Comparison of ENCODE assay signal across 9 cellular contexts in the genomic region with DNA sequence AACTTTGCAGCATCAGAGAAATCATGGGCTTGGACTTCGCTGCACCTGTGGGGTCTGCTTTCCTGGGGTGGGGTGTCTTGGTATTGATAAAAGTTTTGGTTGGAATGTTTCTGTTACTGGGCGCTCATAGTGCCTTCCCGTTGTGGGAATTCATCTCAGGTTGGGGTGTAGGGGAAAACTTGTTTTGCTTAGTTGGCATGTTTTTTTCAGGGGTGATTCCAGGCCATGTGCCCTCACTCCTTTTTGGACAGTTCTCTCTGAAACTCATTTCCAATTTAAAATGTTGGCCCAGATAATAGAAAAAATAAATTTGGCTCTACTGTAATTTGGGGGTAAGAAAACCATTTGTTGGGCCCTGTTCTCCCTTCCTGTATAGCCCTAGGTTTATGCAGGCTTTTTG. TPM values are rescaled to one million over a fixed set of nuclear protein-coding genes. Genes with fewer than 3 reads are reported as not detected.
A peak's percentile ranks its signal among the peaks of the same experiment; 100 is the strongest.
DNase-seq lines count a peak whose midpoint lies in the region; ATAC-seq and TF ChIP-seq lines count a peak whose summit lies in the region.
"Had no signal": no experiment of that assay in that cellular context is flagged by ENCODE, and none has a peak within 500 bp of the region (broad histone marks: within the 10 kb centered on the region; RNA-seq: fewer than 3 reads in every experiment).

No MANE protein-coding gene starts in this region.

- no peak for TF ChIP-seq CTCF in breast epithelium (IDR thresholded peaks at IDR 0.05)

- intact Hi-C loops in breast epithelium (cut with DNase I; ENCODE audit: low total_unique reads): no loop called here

- TF ChIP-seq POLR2A in breast epithelium (IDR thresholded peaks at IDR 0.05): no peak

- H3K27ac ChIP-seq in breast epithelium (no peak overlapping the region), mucosa of rectum (ENCODE audit: low read depth in 2 of 2, low read length in 2 of 2) (no peak overlapping the region)

- H3K9me3 ChIP-seq in breast epithelium: no peaks in the 10 kb centered on the region
- H3K9me3 ChIP-seq in mucosa of rectum (ENCODE audit: control insufficient read depth in 2 of 2, low read length in 2 of 2): no peaks in the 10 kb centered on the region

- peak overlapping the region; percentile 51 for H3K4me3 Mint-ChIP-seq in stimulated activated naive CD8-positive, alpha-beta T cell treated with anti-CD3 and anti-CD28 coated beads, Interleukin-15, Interleukin-2, amounts not matched to agents 100 ng/mL and 50 ng/mL, for 24 hours

- peak overlapping the region; percentile 61 to 92 (median 82) for H3K4me3 ChIP-seq in breast epithelium
- H3K4me3 ChIP-seq in mucosa of rectum (ENCODE audit: low read length in 2 of 2): peak overlapping the region; percentile 73

- no peak for ATAC-seq in stimulated activated naive CD8-positive, alpha-beta T cell treated with anti-CD3 and anti-CD28 coated beads, Interleukin-15, Interleukin-2, amounts not matched to agents 100 U/mL and 50 U/mL, for 24 hours
- no peak for ATAC-seq in GM18520 (IDR thresholded peaks at IDR 0.05; ENCODE audit: unreplicated experiment)

- H3K36me3 Mint-ChIP-seq in stimulated activated naive CD8-positive, alpha-beta T cell treated with anti-CD3 and anti-CD28 coated beads, Interleukin-15, Interleukin-2, amounts not matched to agents 100 ng/mL and 50 ng/mL, for 24 hours (ENCODE audit: low read depth): no peaks in the 10 kb centered on the region

- H3K9ac ChIP-seq in mucosa of rectum (ENCODE audit: low read depth in 1 of 2, low read length in 2 of 2): peak overlapping the region in 1 of 2 donors; percentile 41

- in situ Hi-C loops in ACHN (cut with HindIII; ENCODE audit: low pct_ligation_motif_present, low pct_unique_long_range_greater_than_20kb, low sequenced_read_pairs): no loop called here

- no peaks in the 10 kb centered on the region for H3K9me3 Mint-ChIP-seq in stimulated activated naive CD8-positive, alpha-beta T cell treated with anti-CD3 and anti-CD28 coated beads, Interleukin-15, Interleukin-2, amounts not matched to agents 100 ng/mL and 50 ng/mL, for 24 hours

- H3K4me1 Mint-ChIP-seq in stimulated activated naive CD8-positive, alpha-beta T cell treated with anti-CD3 and anti-CD28 coated beads, Interleukin-15, Interleukin-2, amounts not matched to agents 100 ng/mL and 50 ng/mL, for 24 hours (ENCODE audit: low read depth): peaks cover 19% of the 10 kb centered on the region

- no peak for DNase-seq in stimulated activated naive CD8-positive, alpha-beta T cell treated with anti-CD3 and anti-CD28 coated beads, Interleukin-15, Interleukin-2, amounts not matched to agents 100 U/mL and 50 U/mL, for 24 hours
- DNase-seq in breast epithelium (ENCODE audit: low spot score in 2 of 2) (no peak), ACHN (no peak)
- no peak for DNase-seq in effector CD4-positive, alpha-beta T cell
- DNase-seq in activated CD4-positive, CD25-positive, alpha-beta regulatory T cell (lab: John Stamatoyannopoulos, UW): no peak
- DNase-seq: effector CD8-positive, alpha-beta T cell had no signal

- no peaks in the 10 kb centered on the region for H3K36me3 ChIP-seq in breast epithelium
- no peaks in the 10 kb centered on the region for H3K36me3 ChIP-seq in mucosa of rectum (ENCODE audit: control insufficient read depth in 2 of 2, insufficient read depth in 2 of 2, low read length in 2 of 2)

- no peaks in the 10 kb centered on the region for H3K27me3 ChIP-seq in breast epithelium
- H3K27me3 ChIP-seq in mucosa of rectum (ENCODE audit: control insufficient read depth in 2 of 2, insufficient read depth in 2 of 2, low read length in 2 of 2): no peaks in the 10 kb centered on the region

- H3K27me3 Mint-ChIP-seq in stimulated activated naive CD8-positive, alpha-beta T cell treated with anti-CD3 and anti-CD28 coated beads, Interleukin-15, Interleukin-2, amounts not matched to agents 100 ng/mL and 50 ng/mL, for 24 hours: peaks cover 57% of the 10 kb centered on the region

- H3K4me1 ChIP-seq in breast epithelium (no peaks in the 10 kb centered on the region), mucosa of rectum (ENCODE audit: control insufficient read depth in 2 of 2, insufficient read depth in 2 of 2, low read length in 2 of 2) (peaks cover 3 to 8% of the 10 kb centered on the region in 2 donors)

- H3K27ac Mint-ChIP-seq in stimulated activated naive CD8-positive, alpha-beta T cell treated with anti-CD3 and anti-CD28 coated beads, Interleukin-15, Interleukin-2, amounts not matched to agents 100 ng/mL and 50 ng/mL, for 24 hours: no peak overlapping the region

RNA-seq across cellular contexts. Expression of a gene that starts 1.5 kb away (rescaled TPM):
- total RNA-seq in breast epithelium: 10 to 100 TPM; 13.3 to 18.7 (median 17.4) TPM
